In the genomic region with DNA sequence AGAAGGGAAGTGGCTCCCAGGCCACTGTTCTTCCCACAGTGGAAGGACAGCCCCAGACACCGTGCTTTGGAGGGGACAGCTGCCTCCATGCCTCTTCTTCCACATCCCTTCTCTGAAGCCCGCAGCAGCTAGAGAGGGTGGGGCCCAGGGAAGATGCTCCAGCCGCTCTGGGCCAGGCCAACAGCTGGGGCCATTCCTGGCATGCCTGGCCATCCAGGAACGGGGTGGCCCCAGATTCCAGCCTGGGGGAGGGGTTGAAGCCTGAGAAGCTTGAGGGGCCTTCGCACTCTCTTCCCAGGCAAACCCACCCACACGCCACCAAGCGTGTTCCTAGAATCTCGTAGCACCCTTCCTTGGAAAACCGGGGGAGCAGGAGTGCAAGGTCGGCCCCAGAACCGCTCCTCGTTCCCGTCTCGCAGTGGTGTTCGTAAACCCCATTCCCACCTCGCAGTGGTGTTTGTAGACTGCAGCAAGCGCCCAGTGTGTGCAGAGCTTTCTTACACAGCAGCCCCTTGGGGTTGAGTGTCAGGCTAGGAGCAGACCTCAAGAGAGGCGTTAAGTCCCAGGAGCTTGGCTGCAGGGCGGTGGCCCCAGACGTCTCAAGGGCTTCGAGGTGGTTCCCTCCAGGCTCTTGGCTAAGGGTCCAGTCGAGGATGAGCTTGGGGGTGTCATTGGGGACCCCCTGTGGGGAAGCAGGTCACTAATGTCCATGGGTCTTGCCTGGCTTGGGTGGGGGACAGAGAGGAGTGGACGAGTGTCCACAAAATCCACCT, we compare ENCODE assay signal across 21 cellular contexts. TPM values are rescaled to one million over a fixed set of nuclear protein-coding genes. Genes with fewer than 3 reads are reported as not detected.
"Had no signal": no experiment of that assay in that cellular context is flagged by ENCODE, and none has a peak within 500 bp of the region (broad histone marks: within the 10 kb centered on the region; RNA-seq: fewer than 3 reads in every experiment).

No MANE protein-coding gene starts in this region.

- H3K9me3 Mint-ChIP-seq: activated CD4-positive, alpha-beta T cell treated with anti-CD3 and anti-CD28 coated beads, Interleukin-2, amount 10 ng/mL, durations not matched to agents 24 days and 14 days; activated CD8-positive, alpha-beta T cell treated with anti-CD3 and anti-CD28 coated beads for 36 hours; activated naive CD8-positive, alpha-beta T cell treated with anti-CD3 and anti-CD28 coated beads, Interleukin-2, amount 10 ng/mL, durations not matched to agents 7 days and 5 days; activated T-cell treated with anti-CD3 and anti-CD28 coated beads, Interleukin-2, amount 50 U/mL, for 24 hours; activated T-helper 2 cell treated with anti-CD3 and anti-CD28 coated beads, Interferon-gamma antibody, Interleukin-2, Interleukin-4, amounts not matched to agents 10 μg/mL and 5 μg/mL and 100 μg/mL, durations not matched to agents 14 hours and 24 hours and 36 hours; dendritic cell treated with granulocyte-macrophage colony-stimulating factor and Interleukin-4, amounts not matched to agents 40 ng/mL and 50 ng/mL, for 4 days; nephron progenitor cell; stimulated activated naive B cell treated with anti-CD40 and anti-IgM and Interleukin-4, amounts not matched to agents 10 μg/mL and 1 μg/mL and 100 μg/mL, for 72 hours had no signal

- DNase-seq: activated CD4-positive, alpha-beta T cell treated with anti-CD3 and anti-CD28 coated beads, Interleukin-2, amount 10 ng/mL, durations not matched to agents 24 days and 14 days; activated CD8-positive, alpha-beta T cell treated with anti-CD3 and anti-CD28 coated beads for 36 hours; activated naive CD4-positive, alpha-beta T cell treated with Interleukin-2 at 50 U/mL for 16 hours; activated naive CD8-positive, alpha-beta T cell treated with anti-CD3 and anti-CD28 coated beads, Interleukin-2, amount 10 ng/mL, durations not matched to agents 7 days and 5 days; activated T-cell treated with anti-CD3 and anti-CD28 coated beads, Interleukin-2, amount 50 U/mL, for 24 hours; amygdala; effector CD8-positive, alpha-beta T cell; left colon; occipital lobe; stimulated activated naive B cell treated with anti-CD40 and anti-IgM and Interleukin-4, amounts not matched to agents 10 μg/mL and 1 μg/mL and 100 μg/mL, for 72 hours; T-helper 9 cell; upper lobe of right lung had no signal

- H3K36me3 ChIP-seq: cardiac muscle cell, esophagus muscularis mucosa, thoracic aorta, upper lobe of right lung had no signal

- H3K27ac ChIP-seq: cardiac muscle cell, esophagus muscularis mucosa, thoracic aorta, upper lobe of right lung had no signal

- H3K4me3 Mint-ChIP-seq: activated CD4-positive, alpha-beta T cell treated with anti-CD3 and anti-CD28 coated beads, Interleukin-2, amount 10 ng/mL, durations not matched to agents 24 days and 14 days; activated CD8-positive, alpha-beta T cell treated with anti-CD3 and anti-CD28 coated beads for 36 hours; activated naive CD8-positive, alpha-beta T cell treated with anti-CD3 and anti-CD28 coated beads, Interleukin-2, amount 10 ng/mL, durations not matched to agents 7 days and 5 days; activated T-cell treated with anti-CD3 and anti-CD28 coated beads, Interleukin-2, amount 50 U/mL, for 24 hours; dendritic cell treated with granulocyte-macrophage colony-stimulating factor and Interleukin-4, amounts not matched to agents 40 ng/mL and 50 ng/mL, for 4 days; stimulated activated naive B cell treated with anti-CD40 and anti-IgM and Interleukin-4, amounts not matched to agents 10 μg/mL and 1 μg/mL and 100 μg/mL, for 72 hours had no signal

- H3K4me2 ChIP-seq: smooth muscle cell had no signal

- H3K27ac Mint-ChIP-seq: activated CD4-positive, alpha-beta T cell treated with anti-CD3 and anti-CD28 coated beads, Interleukin-2, amount 10 ng/mL, durations not matched to agents 24 days and 14 days; activated CD8-positive, alpha-beta T cell treated with anti-CD3 and anti-CD28 coated beads for 36 hours; activated naive CD8-positive, alpha-beta T cell treated with anti-CD3 and anti-CD28 coated beads, Interleukin-2, amount 10 ng/mL, durations not matched to agents 7 days and 5 days; activated T-cell treated with anti-CD3 and anti-CD28 coated beads, Interleukin-2, amount 50 U/mL, for 24 hours; activated T-helper 2 cell treated with anti-CD3 and anti-CD28 coated beads, Interferon-gamma antibody, Interleukin-2, Interleukin-4, amounts not matched to agents 10 μg/mL and 5 μg/mL and 100 μg/mL, durations not matched to agents 14 hours and 24 hours and 36 hours; dendritic cell treated with granulocyte-macrophage colony-stimulating factor and Interleukin-4, amounts not matched to agents 40 ng/mL and 50 ng/mL, for 4 days; nephron progenitor cell; stimulated activated naive B cell treated with anti-CD40 and anti-IgM and Interleukin-4, amounts not matched to agents 10 μg/mL and 1 μg/mL and 100 μg/mL, for 72 hours had no signal

- H3K36me3 Mint-ChIP-seq: activated naive CD8-positive, alpha-beta T cell treated with anti-CD3 and anti-CD28 coated beads, Interleukin-2, amount 10 ng/mL, durations not matched to agents 7 days and 5 days; stimulated activated naive B cell treated with anti-CD40 and anti-IgM and Interleukin-4, amounts not matched to agents 10 μg/mL and 1 μg/mL and 100 μg/mL, for 72 hours had no signal

- H3K4me3 ChIP-seq: cardiac muscle cell, esophagus muscularis mucosa, lung, smooth muscle cell, thoracic aorta, upper lobe of right lung had no signal

- ATAC-seq: activated CD8-positive, alpha-beta T cell treated with anti-CD3 and anti-CD28 coated beads for 36 hours; left colon; stimulated activated naive B cell treated with anti-CD40 and anti-IgM and Interleukin-4, amounts not matched to agents 10 μg/mL and 1 μg/mL and 100 μg/mL, for 72 hours; upper lobe of right lung had no signal

- H3K9me3 ChIP-seq: esophagus muscularis mucosa, thoracic aorta, upper lobe of right lung had no signal

RNA-seq across cellular contexts. Expression of a gene that starts 2.7 kb away (rescaled TPM):
- total RNA-seq: activated CD4-positive, alpha-beta T cell treated with anti-CD3 and anti-CD28 coated beads, Interleukin-2, amount 10 ng/mL, durations not matched to agents 24 days and 14 days; activated CD8-positive, alpha-beta T cell treated with anti-CD3 and anti-CD28 coated beads for 36 hours; activated naive CD8-positive, alpha-beta T cell treated with anti-CD3 and anti-CD28 coated beads, Interleukin-2, amount 10 ng/mL, durations not matched to agents 7 days and 5 days; activated T-helper 2 cell treated with anti-CD3 and anti-CD28 coated beads, Interferon-gamma antibody, Interleukin-2, Interleukin-4, amounts not matched to agents 10 μg/mL and 5 μg/mL and 100 μg/mL, durations not matched to agents 14 hours and 24 hours and 36 hours; endothelial cell of umbilical vein; left colon had no signal

RNA-seq across cellular contexts. Expression of a gene that starts 26.1 kb away (rescaled TPM):
- total RNA-seq: endothelial cell of umbilical vein, occipital lobe, smooth muscle cell had no signal
